In the genomic region with DNA sequence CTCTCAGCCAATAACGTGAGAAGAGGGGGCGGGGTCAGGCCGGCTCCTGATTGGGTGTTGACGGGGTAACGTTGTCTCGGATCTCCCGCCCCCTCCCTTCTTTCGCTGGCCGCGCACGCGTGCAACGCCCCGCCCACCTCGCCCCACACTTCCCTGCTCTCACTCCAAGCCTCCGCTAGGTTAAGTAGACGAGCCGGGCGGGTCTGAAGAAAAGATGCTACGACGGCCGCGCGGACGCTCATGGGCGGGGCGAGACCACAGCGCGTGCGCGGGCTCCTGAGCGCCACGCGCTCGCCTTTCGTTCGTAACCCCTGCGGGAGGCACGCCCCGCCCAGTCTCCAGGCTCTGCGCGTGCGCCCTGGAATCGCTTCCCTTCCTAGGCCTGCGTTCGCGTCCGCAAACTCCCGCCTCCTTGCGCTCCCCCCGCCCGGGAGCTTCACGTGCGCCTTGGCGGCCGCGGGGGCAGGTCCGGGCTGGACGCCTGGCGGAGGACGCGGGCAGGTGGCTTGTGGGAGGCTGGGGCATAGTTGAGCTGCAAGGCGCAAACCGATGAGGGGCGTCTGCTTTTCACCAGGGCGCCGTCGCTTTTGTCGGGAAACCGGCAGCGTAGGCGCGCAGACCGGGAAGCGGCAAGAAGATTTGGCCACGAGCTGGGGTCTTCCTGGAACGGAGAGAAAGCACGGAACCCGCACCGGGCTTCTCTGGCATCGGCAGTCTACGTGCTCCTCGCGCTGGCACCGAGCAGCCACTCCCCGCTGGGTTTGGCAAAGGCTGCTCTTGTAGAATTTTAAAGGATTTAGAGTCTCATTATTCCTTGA, we compare ENCODE assay signal across 8 cellular contexts. TPM values are rescaled to one million over a fixed set of nuclear protein-coding genes. Genes with fewer than 3 reads are reported as not detected.
DNase-seq lines count a peak whose midpoint lies in the region; ATAC-seq and TF ChIP-seq lines count a peak whose summit lies in the region.

No MANE protein-coding gene starts in this region.

- H3K4me3 ChIP-seq in astrocyte of the cerebellum (ENCODE audit: low read depth, low read length) (peak overlapping the region; percentile 59), rectal smooth muscle tissue (ENCODE audit: low read length) (peak overlapping the region; percentile 91), aorta (ENCODE audit: low read length in 2 of 2) (peak overlapping the region; percentile 9 to 68)

- no peak for TF ChIP-seq CTCF in astrocyte of the cerebellum (IDR thresholded peaks at IDR 0.05; ENCODE audit: low read depth, low read length, missing control alignments)

- WGBS in aorta, 2 donors: 0 to 1% methylated on average over 75 to 86 of the region's 86 CpGs

- in situ Hi-C loops in astrocyte of the cerebellum (cut with HindIII; ENCODE audit: low sequenced_read_pairs): no loop called here

- H3K27me3 ChIP-seq in rectal smooth muscle tissue (ENCODE audit: control insufficient read depth, insufficient read depth, low read length) (no peaks in the 10 kb centered on the region), aorta (ENCODE audit: control insufficient read depth in 1 of 2, insufficient read depth in 2 of 2, low read length in 1 of 2) (no peaks in the 10 kb centered on the region)

- peaks cover 5% of the 10 kb centered on the region for H3K4me1 ChIP-seq in rectal smooth muscle tissue (ENCODE audit: control insufficient read depth, insufficient read depth, low read length)
- no peaks in the 10 kb centered on the region for H3K4me1 ChIP-seq in aorta (ENCODE audit: control insufficient read depth in 1 of 2, insufficient read depth in 2 of 2, low read length in 2 of 2)

- H3K9me3 ChIP-seq in aorta (ENCODE audit: control insufficient read depth, low read length): no peaks in the 10 kb centered on the region

- peak; percentile 97 for DNase-seq in NCI-H2029 (lab: John Stamatoyannopoulos, UW)
- peak; percentile 100 for DNase-seq in T-helper 9 cell
- peak; percentile 98 for DNase-seq in astrocyte of the cerebellum (ENCODE audit: low read depth)
- DNase-seq in hepatic stellate cell (ENCODE audit: low spot score): peak; percentile 95
- peak; percentile 100 for DNase-seq in aorta

- peak; percentile 82 for ATAC-seq in GM18508 (IDR thresholded peaks at IDR 0.05; ENCODE audit: insufficient read depth, unreplicated experiment)
- peak; percentile 77 for ATAC-seq in HG02981 (IDR thresholded peaks at IDR 0.05; ENCODE audit: unreplicated experiment)
- ATAC-seq in aorta (ENCODE audit: low FRiP score): peak; percentile 98

- intact Hi-C loops in aorta (cut with DNase I): loop anchor here (2.0 to 10.0 kb wide), 6 partner anchors 66 to 804 kb away; partner anchors contain the start of gene SCLT1 (in 1 of the 2)

- H3K27ac ChIP-seq in rectal smooth muscle tissue (ENCODE audit: low read depth, low read length) (peak overlapping the region; percentile 95), aorta (ENCODE audit: low read depth in 1 of 2, low read length in 2 of 2) (peak overlapping the region in 1 of 2 donors; percentile 30)

- H3K36me3 ChIP-seq in rectal smooth muscle tissue (ENCODE audit: control insufficient read depth, insufficient read depth, low read length) (no peaks in the 10 kb centered on the region), aorta (ENCODE audit: control insufficient read depth in 1 of 2, insufficient read depth in 2 of 2, low read length in 1 of 2) (no peaks in the 10 kb centered on the region)

- peak overlapping the region; percentile 45 for H3K9ac ChIP-seq in rectal smooth muscle tissue (ENCODE audit: low read length)

RNA-seq across cellular contexts. Expression of gene PGRMC2, which starts 0.5 kb away (rescaled TPM):
- 10 to 100 TPM; 65.6 to 74.8 TPM for total RNA-seq in aorta
- polyA plus RNA-seq in aorta: 10 to 100 TPM; 49.0 to 53.5 TPM

Comparison
In these comparisons a context has a peak if more than half of its experiments do, and no peak if none do; other contexts are left out.
1. H3K4me3 ChIP-seq: peak in every context shown above with its lines; median percentile 91 in rectal smooth muscle tissue; 59 in astrocyte of the cerebellum; 38 in aorta.